In genomic region chr11:72813740-72814138, GRCh38 we compare ENCODE assay signal across 8 cellular contexts. TPM values are rescaled to one million over a fixed set of nuclear protein-coding genes. Genes with fewer than 3 reads are reported as not detected.
DNase-seq lines count a peak whose midpoint lies in the region; ATAC-seq and TF ChIP-seq lines count a peak whose summit lies in the region.

No MANE protein-coding gene starts in this region.

- peak overlapping the region; percentile 99 for H3K4me3 Mint-ChIP-seq in activated naive CD8-positive, alpha-beta T cell treated with anti-CD3 and anti-CD28 coated beads, Interleukin-2, amount 10 ng/mL, durations not matched to agents 7 days and 5 days

- no peak for TF ChIP-seq CTCF in HL-60 (IDR thresholded peaks at IDR 0.05; ENCODE audit: insufficient read depth, low read length)

- POLR2A ChIA-PET in activated naive CD8-positive, alpha-beta T cell treated with anti-CD3 and anti-CD28 coated beads, Interleukin-2, amount 10 ng/mL, durations not matched to agents 7 days and 5 days (lab: Charles Lee) = interaction anchor here (0.8 to 3.0 kb wide), 14 partner anchors 9 to 364 kb away, joined by 3 to 17 read pairs (median 4); partner anchors contain the start of genes FCHSD2 and STARD10

- H3K27ac Mint-ChIP-seq in activated naive CD8-positive, alpha-beta T cell treated with anti-CD3 and anti-CD28 coated beads, Interleukin-2, amount 10 ng/mL, durations not matched to agents 7 days and 5 days = peak overlapping the region; percentile 98

- peak overlapping the region; percentile 100 for H3K27ac ChIP-seq in HL-60 (replicated peaks)

- intact Hi-C loops in left ventricle myocardium superior (cut with micrococcal nuclease) = no loop called here

- peaks cover 36% of the 10 kb centered on the region for H3K4me1 Mint-ChIP-seq in activated naive CD8-positive, alpha-beta T cell treated with anti-CD3 and anti-CD28 coated beads, Interleukin-2, amount 10 ng/mL, durations not matched to agents 7 days and 5 days

- H3K27me3 ChIP-seq in HL-60 (ENCODE audit: insufficient read depth, poor library complexity, severe bottlenecking) = no peaks in the 10 kb centered on the region

- DNase-seq in GM03348 (ENCODE audit: low spot score) (peak; percentile 93), HL-60 (ENCODE audit: low read depth in 1 of 2, low spot score in 1 of 2) (peak; percentile 77 to 78), NOMO-1 treated with dmso at 0.1 percent for 144 hours (lab: John Stamatoyannopoulos, UW; ENCODE audit: unreplicated experiment) (peak; percentile 82), left ventricle myocardium superior (peak; percentile 92), putamen (ENCODE audit: low spot score) (peak; percentile 88)
- no peak for DNase-seq in activated naive CD8-positive, alpha-beta T cell treated with anti-CD3 and anti-CD28 coated beads, Interleukin-2, amount 10 ng/mL, durations not matched to agents 7 days and 5 days
- no peak for DNase-seq in effector CD8-positive, alpha-beta T cell (lab: John Stamatoyannopoulos, UW)

- ATAC-seq in GM21367 (IDR thresholded peaks at IDR 0.05; ENCODE audit: unreplicated experiment) (peak; percentile 39), left ventricle myocardium superior (peak; percentile 88)
- peak; percentile 60 for ATAC-seq in activated naive CD8-positive, alpha-beta T cell treated with anti-CD3 and anti-CD28 coated beads, Interleukin-2, amount 10 ng/mL, durations not matched to agents 7 days and 5 days (ENCODE audit: low read depth)

- peaks cover 33% of the 10 kb centered on the region for H3K36me3 Mint-ChIP-seq in activated naive CD8-positive, alpha-beta T cell treated with anti-CD3 and anti-CD28 coated beads, Interleukin-2, amount 10 ng/mL, durations not matched to agents 7 days and 5 days

- H3K9me3 Mint-ChIP-seq in activated naive CD8-positive, alpha-beta T cell treated with anti-CD3 and anti-CD28 coated beads, Interleukin-2, amount 10 ng/mL, durations not matched to agents 7 days and 5 days = no peaks in the 10 kb centered on the region

- no peaks in the 10 kb centered on the region for H3K27me3 Mint-ChIP-seq in activated naive CD8-positive, alpha-beta T cell treated with anti-CD3 and anti-CD28 coated beads, Interleukin-2, amount 10 ng/mL, durations not matched to agents 7 days and 5 days

- peak overlapping the region; percentile 77 for H3K4me3 ChIP-seq in HL-60 (replicated peaks; ENCODE audit: insufficient read depth, low read length)

RNA-seq across cellular contexts. Expression of gene ATG16L2, which starts 0.5 kb away (rescaled TPM):
- total RNA-seq in activated naive CD8-positive, alpha-beta T cell treated with anti-CD3 and anti-CD28 coated beads, Interleukin-2, amount 10 ng/mL, durations not matched to agents 7 days and 5 days = 100 to 1,000 TPM; 159 to 163 TPM
- total RNA-seq in left ventricle myocardium superior = 16.3 TPM

RNA-seq across cellular contexts. Expression of gene STARD10, which starts 19.9 kb away (rescaled TPM):
- 1 to 10 TPM; 7.8 to 8.0 TPM for total RNA-seq in activated naive CD8-positive, alpha-beta T cell treated with anti-CD3 and anti-CD28 coated beads, Interleukin-2, amount 10 ng/mL, durations not matched to agents 7 days and 5 days
- total RNA-seq in left ventricle myocardium superior = 102 TPM

Comparison
In these comparisons a context has a peak if more than half of its experiments do, and no peak if none do; other contexts are left out.
1. DNase-seq: peak in GM03348 (single experiment), HL-60 (2 of 2), NOMO-1 treated with dmso at 0.1 percent for 144 hours (single experiment), left ventricle myocardium superior (single experiment) and putamen (single experiment); none in activated naive CD8-positive, alpha-beta T cell treated with anti-CD3 and anti-CD28 coated beads, Interleukin-2, amount 10 ng/mL, durations not matched to agents 7 days and 5 days (single experiment) and effector CD8-positive, alpha-beta T cell (single experiment).
2. RNA of gene STARD10, which starts 19.9 kb away (total RNA-seq): 102 TPM in left ventricle myocardium superior (single experiment); 7.8 to 8.0 TPM in activated naive CD8-positive, alpha-beta T cell treated with anti-CD3 and anti-CD28 coated beads, Interleukin-2, amount 10 ng/mL, durations not matched to agents 7 days and 5 days; every median in the first group is over 10 times any median in the second.
3. Peak in every context shown above with its lines, with median percentiles within 50 percentile points of each other: ATAC-seq.